9 cellular contexts compared by ENCODE assay signal in genomic region chr19:18589380-18590272, GRCh38. TPM values are rescaled to one million over a fixed set of nuclear protein-coding genes. Genes with fewer than 3 reads are reported as not detected.
DNase-seq lines count a peak whose midpoint lies in the region; ATAC-seq and TF ChIP-seq lines count a peak whose summit lies in the region.
"Had no signal": no experiment of that assay in that cellular context is flagged by ENCODE, and none has a peak within 500 bp of the region (broad histone marks: within the 10 kb centered on the region; RNA-seq: fewer than 3 reads in every experiment).

No MANE protein-coding gene starts in this region.

- TF ChIP-seq EP300 in tibial nerve (IDR thresholded peaks at IDR 0.05) = peak in 1 of 2 donors; percentile 4

- WGBS in tibial nerve, 2 donors = 12 to 20% methylated on average over 24 to 34 of the region's 52 CpGs

- H3K4me1 Mint-ChIP-seq in activated T-cell treated with anti-CD3 and anti-CD28 coated beads, Interleukin-2, amount 50 U/mL, for 4 hours (ENCODE audit: low read depth) = peaks cover 35% of the 10 kb centered on the region
- H3K4me1 Mint-ChIP-seq in natural killer cell = peaks cover 11 to 31% of the 10 kb centered on the region in 2 donors

- H3K36me3 ChIP-seq in BLaER1 = peaks cover 21% of the 10 kb centered on the region
- H3K36me3 ChIP-seq in tibial nerve = peaks cover 0 to 8% (median 0%) of the 10 kb centered on the region in 3 donors

- peaks cover 11% of the 10 kb centered on the region for H3K36me3 Mint-ChIP-seq in activated T-cell treated with anti-CD3 and anti-CD28 coated beads, Interleukin-2, amount 50 U/mL, for 4 hours (ENCODE audit: insufficient read depth)
- H3K36me3 Mint-ChIP-seq in natural killer cell = no peaks in the 10 kb centered on the region

- H3K9me3 Mint-ChIP-seq in activated T-cell treated with anti-CD3 and anti-CD28 coated beads, Interleukin-2, amount 50 U/mL, for 4 hours = no peaks in the 10 kb centered on the region
- H3K9me3 Mint-ChIP-seq in natural killer cell = no peaks in the 10 kb centered on the region

- H3K4me1 ChIP-seq in BLaER1 (peaks cover 78% of the 10 kb centered on the region), tibial nerve (peaks cover 0 to 37% (median 18%) of the 10 kb centered on the region in 4 donors)

- H3K9me3 ChIP-seq in BLaER1 (peaks cover 7% of the 10 kb centered on the region), tibial nerve (no peaks in the 10 kb centered on the region)

- ATAC-seq in GM19035 (IDR thresholded peaks at IDR 0.05; ENCODE audit: unreplicated experiment) (peak; percentile 22), HG03354 (IDR thresholded peaks at IDR 0.05; ENCODE audit: poor library complexity, severe bottlenecking, unreplicated experiment) (peak; percentile 40), natural killer cell (peak; percentile 64 to 78 (median 64))
- peak; percentile 58 for ATAC-seq in activated T-cell treated with anti-CD3 and anti-CD28 coated beads, Interleukin-2, amount 50 U/mL, for 4 hours

- H3K9ac ChIP-seq in BLaER1 = peak overlapping the region; percentile 78

- H3K4me3 ChIP-seq in BLaER1 (peak overlapping the region; percentile 78), fibroblast of mammary gland (ENCODE audit: control insufficient read depth, low read depth, low read length) (peak overlapping the region; percentile 66), tibial nerve (peak overlapping the region; percentile 60 to 99 (median 71))

- intact Hi-C loops in natural killer cell (cut with micrococcal nuclease) = loop anchor here (2.0 to 5.0 kb wide), 4 partner anchors 19 to 329 kb away; partner anchors contain the start of genes COPE, DDX49, ELL and UBA52

- peak overlapping the region; percentile 98 for H3K4me2 ChIP-seq in BLaER1

- DNase-seq in NCI-H82 treated with DMSO at 0.1 percent for 48 hours (lab: John Stamatoyannopoulos, UW; ENCODE audit: unreplicated experiment) (peak; percentile 95), fibroblast of mammary gland (ENCODE audit: low read depth) (peak; percentile 57), natural killer cell (peak; percentile 70), tibial nerve (ENCODE audit: low spot score in 2 of 2) (peak in 1 of 2 donors; percentile 50)
- DNase-seq in activated T-cell treated with anti-CD3 and anti-CD28 coated beads, Interleukin-2, amount 50 U/mL, for 4 hours = peak; percentile 58

- peaks cover 26% of the 10 kb centered on the region for H4K20me1 ChIP-seq in BLaER1

- no peaks in the 10 kb centered on the region for H3K27me3 ChIP-seq in BLaER1
- no peaks in the 10 kb centered on the region for H3K27me3 ChIP-seq in tibial nerve

- H3K27me3 Mint-ChIP-seq in activated T-cell treated with anti-CD3 and anti-CD28 coated beads, Interleukin-2, amount 50 U/mL, for 4 hours (ENCODE audit: low read depth) = no peaks in the 10 kb centered on the region
- H3K27me3 Mint-ChIP-seq in natural killer cell (ENCODE audit: low read depth in 2 of 2) = no peaks in the 10 kb centered on the region

- TF ChIP-seq POLR2A in tibial nerve (IDR thresholded peaks at IDR 0.05) = no peak

- TF ChIP-seq CTCF in fibroblast of mammary gland (conservative IDR thresholded peaks at IDR 0.05; ENCODE audit: control insufficient read depth, insufficient read depth, low read depth, low read length) (no peak), natural killer cell (IDR thresholded peaks at IDR 0.05) (no peak), tibial nerve (IDR thresholded peaks at IDR 0.05) (peak in 4 of 5 experiments; percentile 4 to 52 (median 24))

- H3K4me3 Mint-ChIP-seq in activated T-cell treated with anti-CD3 and anti-CD28 coated beads, Interleukin-2, amount 50 U/mL, for 4 hours = peak overlapping the region; percentile 85
- peak overlapping the region; percentile 90 for H3K4me3 Mint-ChIP-seq in natural killer cell

- H3K27ac Mint-ChIP-seq in natural killer cell = peak overlapping the region; percentile 86 to 88

- peak overlapping the region; percentile 85 for H3K27ac ChIP-seq in BLaER1
- peak overlapping the region; percentile 63 to 91 (median 76) for H3K27ac ChIP-seq in tibial nerve

RNA-seq across cellular contexts. Expression of gene REX1BD, which starts 1.0 kb away (rescaled TPM):
- total RNA-seq in activated T-cell treated with anti-CD3 and anti-CD28 coated beads, Interleukin-2, amount 50 U/mL, for 4 hours = 100 to 1,000 TPM in 2 of 3 donors, 10 to 100 TPM in 1; 99.7 to 139 (median 119) TPM
- 10 to 100 TPM; 80.6 to 86.9 (median 85.3) TPM for total RNA-seq in natural killer cell
- 100 to 1,000 TPM; 186 to 226 (median 210) TPM for total RNA-seq in tibial nerve

RNA-seq across cellular contexts. Expression of gene CRLF1, which starts 17.0 kb away (rescaled TPM):
- total RNA-seq in activated T-cell treated with anti-CD3 and anti-CD28 coated beads, Interleukin-2, amount 50 U/mL, for 4 hours = under 1 TPM in 2 of 3 donors, not detected in 1; 0.32 to 0.76 TPM
- total RNA-seq in natural killer cell (not detected), tibial nerve (100 to 1,000 TPM in 1 of 4 donors, 10 to 100 TPM in 3; 27.4 to 115 (median 43.6) TPM)
- total RNA-seq: T-helper 2 cell treated with Interferon-gamma antibody and Interleukin-4, amounts not matched to agents 100 ng/mL and 5 ng/mL, for 36 hours had no signal

RNA-seq across cellular contexts. Expression of gene UBA52, which starts 18.0 kb away (rescaled TPM):
- 1,000 to 10,000 TPM; 1,928 to 2,027 (median 1,945) TPM for total RNA-seq in activated T-cell treated with anti-CD3 and anti-CD28 coated beads, Interleukin-2, amount 50 U/mL, for 4 hours
- total RNA-seq in natural killer cell = 1,000 to 10,000 TPM; 1,016 to 1,271 (median 1,271) TPM
- 100 to 1,000 TPM; 504 to 826 (median 521) TPM for total RNA-seq in tibial nerve

RNA-seq across cellular contexts. Expression of gene TMEM59L, which starts 23.0 kb away (rescaled TPM):
- not detected for total RNA-seq in activated T-cell treated with anti-CD3 and anti-CD28 coated beads, Interleukin-2, amount 50 U/mL, for 4 hours
- not detected for total RNA-seq in natural killer cell
- 10 to 100 TPM in 1 of 4 donors, 1 to 10 TPM in 2, not detected in 1; 3.1 to 12.6 (median 4.2) TPM for total RNA-seq in tibial nerve
- total RNA-seq: T-helper 2 cell treated with Interferon-gamma antibody and Interleukin-4, amounts not matched to agents 100 ng/mL and 5 ng/mL, for 36 hours had no signal

RNA-seq across cellular contexts. Expression of gene KXD1, which starts 32.0 kb away (rescaled TPM):
- total RNA-seq in activated T-cell treated with anti-CD3 and anti-CD28 coated beads, Interleukin-2, amount 50 U/mL, for 4 hours = 100 to 1,000 TPM; 112 to 129 (median 126) TPM
- 10 to 100 TPM; 83.2 to 88.8 (median 86.9) TPM for total RNA-seq in natural killer cell
- 100 to 1,000 TPM; 122 to 298 (median 167) TPM for total RNA-seq in tibial nerve

Comparison
In these comparisons a context has a peak if more than half of its experiments do, and no peak if none do; other contexts are left out.
1. CTCF ChIP-seq: peak in tibial nerve (4 of 5); none in fibroblast of mammary gland (single experiment) and natural killer cell (single experiment).
2. RNA of gene CRLF1, which starts 17.0 kb away (total RNA-seq): 27.4 to 115 TPM in tibial nerve; 0.32 to 0.76 TPM in activated T-cell treated with anti-CD3 and anti-CD28 coated beads, Interleukin-2, amount 50 U/mL, for 4 hours and not detected in natural killer cell; every median in the first group is over 10 times any median in the second.
3. Peak in every context shown above with its lines, with median percentiles within 50 percentile points of each other: H3K4me3 ChIP-seq and ATAC-seq.